1 cellular context compared by ENCODE assay signal in genomic region chr7:4174884-4175283, GRCh38.
TF ChIP-seq lines count a peak whose summit lies in the region.

No MANE protein-coding gene starts in this region.

TF ChIP-seq in H1, 55 proteins besides CTCF, POLR2A, EP300 and RAD21:
- TF ChIP-seq RNF2 (IDR thresholded peaks at IDR 0.05; ENCODE audit: borderline replicate concordance, low read depth, low read length, missing control alignments, poor library complexity, severe bottlenecking) (no peak), CHD2 (IDR thresholded peaks at IDR 0.05; ENCODE audit: low read length) (no peak), CEBPB (IDR thresholded peaks at IDR 0.05; ENCODE audit: low read depth, low read length) (no peak)
- TF ChIP-seq, protein P1, sequence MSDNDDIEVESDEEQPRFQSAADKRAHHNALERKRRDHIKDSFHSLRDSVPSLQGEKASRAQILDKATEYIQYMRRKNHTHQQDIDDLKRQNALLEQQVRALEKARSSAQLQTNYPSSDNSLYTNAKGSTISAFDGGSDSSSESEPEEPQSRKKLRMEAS (IDR thresholded peaks at IDR 0.05): no peak
